In the genomic region with DNA sequence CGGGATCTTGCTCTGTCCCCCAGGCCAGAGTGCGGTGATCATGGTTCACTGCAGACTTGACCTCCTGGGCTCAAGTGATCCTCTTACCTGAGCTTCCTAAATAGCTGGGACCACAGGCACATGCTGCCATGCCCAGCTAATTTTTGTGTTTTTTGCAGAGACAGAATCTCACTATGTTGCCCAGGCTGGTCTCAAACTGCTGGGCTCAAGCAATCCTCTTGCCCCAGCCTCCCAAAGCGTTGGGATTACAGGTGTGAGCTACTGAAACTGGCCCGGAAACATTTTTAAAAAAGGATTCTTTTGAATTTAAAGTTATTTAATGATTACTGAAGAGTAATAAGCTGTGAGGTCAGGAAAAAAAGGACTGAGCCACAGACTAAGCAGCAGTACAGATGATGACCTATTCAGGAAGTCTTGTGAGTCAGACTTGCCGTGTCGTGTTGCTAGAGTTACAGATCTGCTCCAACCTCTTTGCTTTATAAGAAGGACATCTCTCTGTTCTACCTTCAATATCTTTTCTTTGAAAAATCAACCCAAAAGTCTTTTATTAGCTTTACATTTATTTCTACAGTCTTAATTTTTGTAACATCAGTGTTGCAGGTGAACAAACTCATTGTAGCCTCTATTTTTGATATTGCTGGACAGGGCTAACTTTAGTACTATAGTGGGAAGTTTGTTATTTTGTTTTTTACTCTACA, we compare ENCODE assay signal across 8 cellular contexts.
A peak's percentile ranks its signal among the peaks of the same experiment; 100 is the strongest.
DNase-seq lines count a peak whose midpoint lies in the region; ATAC-seq and TF ChIP-seq lines count a peak whose summit lies in the region.

No MANE protein-coding gene starts in this region.

- H3K27me3 ChIP-seq in H9 (ENCODE audit: insufficient read depth, low read length): no peaks in the 10 kb centered on the region

- no peak overlapping the region for H3K4me3 ChIP-seq in fibroblast of villous mesenchyme (ENCODE audit: low read depth, low read length)

- no peak overlapping the region for H3K18ac ChIP-seq in H9 (ENCODE audit: insufficient read length, low read depth, low read length)

- no peaks in the 10 kb centered on the region for H3K36me3 Mint-ChIP-seq in H9 (ENCODE audit: insufficient read depth in 1 of 3, low read depth in 3 of 3)

- no peak overlapping the region for H2BK5ac ChIP-seq in H9 (ENCODE audit: insufficient read length, low read length)

- no peak for ATAC-seq in GM21515 (IDR thresholded peaks at IDR 0.05; ENCODE audit: unreplicated experiment)
- no peak for ATAC-seq in GM19467 (IDR thresholded peaks at IDR 0.05; ENCODE audit: unreplicated experiment)

- H3K27me3 Mint-ChIP-seq in H9 (ENCODE audit: low read depth): no peaks in the 10 kb centered on the region; the same call in 1 of the 2 replicates

- no peak overlapping the region for H3K14ac ChIP-seq in H9 (ENCODE audit: insufficient read depth, low read length)

- H2BK20ac ChIP-seq in H9 (ENCODE audit: low read depth, low read length, poor library complexity, severe bottlenecking): no peak overlapping the region

- H3K9me3 Mint-ChIP-seq in H9: no peaks in the 10 kb centered on the region

- no peaks in the 10 kb centered on the region for H3K4me1 ChIP-seq in H9 (ENCODE audit: insufficient read depth, low read length)

- peaks cover 2% of the 10 kb centered on the region for H3K79me1 ChIP-seq in H9 (ENCODE audit: insufficient read depth, low read depth, low read length, poor library complexity, severe bottlenecking)

- H4K20me1 ChIP-seq in H9 (ENCODE audit: control insufficient read depth, insufficient read depth, insufficient read length): no peaks in the 10 kb centered on the region

- H4K91ac ChIP-seq in H9 (ENCODE audit: insufficient read length, low read depth, low read length): no peak overlapping the region

- no peak overlapping the region for H2BK120ac ChIP-seq in H9 (ENCODE audit: low read depth, low read length, poor library complexity, severe bottlenecking)

- H4K5ac ChIP-seq in H9 (ENCODE audit: insufficient read length, low read depth, low read length): no peak overlapping the region

- no peak overlapping the region for H3T11ph ChIP-seq in H9 (ENCODE audit: low read length)

- H2BK15ac ChIP-seq in H9 (ENCODE audit: low read depth, low read length): no peak overlapping the region

- H3K56ac ChIP-seq in H9 (ENCODE audit: insufficient read length, low read depth, low read length): no peak overlapping the region

- no peak overlapping the region for H2AFZ ChIP-seq in H9 (ENCODE audit: low read length)

- whole genome bisulfite sequencing in H9 (ENCODE audit: extremely low coverage, insufficient read length, low lambda C conversion rate): no CpG with 5 or more reads among the region's 6 CpGs

- no peak overlapping the region for H2BK12ac ChIP-seq in H9 (ENCODE audit: insufficient read length, low read depth, low read length)

- H3K27ac Mint-ChIP-seq in H9: no peak overlapping the region

- DNase-seq in GM20000 (ENCODE audit: low spot score) (peak; percentile 57), MV-4-11 (lab: John Stamatoyannopoulos, UW) (peak; percentile 73), fibroblast of villous mesenchyme (ENCODE audit: low read depth) (peak; percentile 82), H9 (no peak)
- peak; percentile 82 for DNase-seq in activated CD8-positive, alpha-beta memory T cell treated with anti-CD3 and anti-CD28 coated beads, Interleukin-2, amount 50 U/mL, for 4 hours
- peak; percentile 10 to 39 for DNase-seq in stimulated activated CD4-positive, alpha-beta T cell treated with anti-CD3 and anti-CD28 coated beads, Interleukin-15, amount 100 ng/mL, for 1 hour (ENCODE audit: low read depth in 1 of 2, low spot score in 1 of 2)

- no peak overlapping the region for H4K8ac ChIP-seq in H9 (replicated peaks; ENCODE audit: insufficient read length, low read depth, low read length)

- no peak overlapping the region for H3K9ac ChIP-seq in H9 (ENCODE audit: extremely low read depth, insufficient read length, low read length)

- no peak overlapping the region for H3K4ac ChIP-seq in H9 (ENCODE audit: low read depth, low read length)

- H3K79me2 ChIP-seq in H9 (ENCODE audit: insufficient read depth, low read length): no peaks in the 10 kb centered on the region

- no peaks in the 10 kb centered on the region for H3K23me2 ChIP-seq in H9 (ENCODE audit: insufficient read length, low read depth, low read length, poor library complexity, severe bottlenecking)

- TF ChIP-seq CTCF in GM20000 (IDR thresholded peaks at IDR 0.05; ENCODE audit: extremely low read depth, missing control alignments) (no peak), fibroblast of villous mesenchyme (IDR thresholded peaks at IDR 0.05; ENCODE audit: insufficient read depth, low read depth, low read length) (no peak), H9 (conservative IDR thresholded peaks at IDR 0.05) (no peak)

- H3K9me3 ChIP-seq in H9 (ENCODE audit: control insufficient read depth, low read depth, low read length): no peaks in the 10 kb centered on the region

- H3K27ac ChIP-seq in H9 (ENCODE audit: insufficient read length, low read depth, low read length): no peak overlapping the region

- no peak overlapping the region for H3K4me3 Mint-ChIP-seq in H9

- H3K23ac ChIP-seq in H9 (ENCODE audit: insufficient read length, low read depth, low read length): no peak overlapping the region

- peaks cover 2 to 4% of the 10 kb centered on the region in 2 experiments; a peak in 2 of 4 replicates for H3K4me1 Mint-ChIP-seq in H9

- H2AK5ac ChIP-seq in H9 (ENCODE audit: insufficient read length, low read length): no peak overlapping the region

- H3K4me2 ChIP-seq in H9 (ENCODE audit: insufficient read depth, insufficient read length, low read length): no peak overlapping the region
